ENCODE assay signal across 16 cellular contexts in genomic region chr12:65666876-65667275, GRCh38.
DNase-seq lines count a peak whose midpoint lies in the region; FAIRE-seq and TF ChIP-seq lines count a peak whose summit lies in the region.
"Had no signal": no experiment of that assay in that cellular context is flagged by ENCODE, and none has a peak within 500 bp of the region (broad histone marks: within the 10 kb centered on the region; RNA-seq: fewer than 3 reads in every experiment).

No MANE protein-coding gene starts in this region.

- CTCF ChIA-PET in activated CD4-positive, alpha-beta T cell treated with anti-CD3 and anti-CD28 coated beads, Interleukin-2, amount 10 ng/mL, durations not matched to agents 7 days and 5 days (lab: Charles Lee) = no interaction called here

- H3K27ac ChIP-seq in astrocyte (ENCODE audit: low read depth, low read length) = peak overlapping the region; percentile 30
- peak overlapping the region; percentile 2 for H3K27ac ChIP-seq in neural progenitor cell
- H3K27ac ChIP-seq: parathyroid adenoma, upper lobe of left lung had no signal

- DNase-seq in activated CD4-positive, alpha-beta T cell treated with anti-CD3 and anti-CD28 coated beads, Interleukin-2, amount 10 ng/mL, durations not matched to agents 24 days and 14 days = no peak
- no peak for DNase-seq in activated CD4-positive, alpha-beta T cell treated with anti-CD3 and anti-CD28 coated beads, Interleukin-2, amount 10 ng/mL, durations not matched to agents 7 days and 5 days
- peak; percentile 49 for DNase-seq in LHCN-M2 (ENCODE audit: low read depth)
- DNase-seq in astrocyte (ENCODE audit: low read depth) = peak; percentile 67
- no peak for DNase-seq in neural progenitor cell (ENCODE audit: low spot score)
- DNase-seq in DMS153 (lab: John Stamatoyannopoulos, UW) = no peak
- no peak for DNase-seq in SKM-1 treated with dmso at 0.1 percent for 144 hours (lab: John Stamatoyannopoulos, UW; ENCODE audit: unreplicated experiment)
- DNase-seq in NCI-H2081 (lab: John Stamatoyannopoulos, UW) = no peak
- DNase-seq: COR-L47, NCI-H1436, NCI-H526, RPMI8226, upper lobe of left lung had no signal

- H3F3A ChIP-seq in neural progenitor cell (ENCODE audit: low read depth) = no peaks in the 10 kb centered on the region

- peaks cover 5% of the 10 kb centered on the region for H3K9me3 ChIP-seq in astrocyte (ENCODE audit: insufficient read depth, low read depth, low read length)
- no peaks in the 10 kb centered on the region for H3K9me3 ChIP-seq in neural progenitor cell (ENCODE audit: low read depth)
- H3K9me3 ChIP-seq: upper lobe of left lung had no signal

- no peak overlapping the region for H3K9ac ChIP-seq in astrocyte (ENCODE audit: low read length)
- no peak overlapping the region for H3K9ac ChIP-seq in neural progenitor cell
- H3K9ac ChIP-seq: parathyroid adenoma had no signal

- peak overlapping the region; percentile 10 for H3K4me3 Mint-ChIP-seq in activated CD4-positive, alpha-beta T cell treated with anti-CD3 and anti-CD28 coated beads, Interleukin-2, amount 10 ng/mL, durations not matched to agents 24 days and 14 days
- no peak overlapping the region for H3K4me3 Mint-ChIP-seq in activated CD4-positive, alpha-beta T cell treated with anti-CD3 and anti-CD28 coated beads, Interleukin-2, amount 10 ng/mL, durations not matched to agents 7 days and 5 days
- H3K4me3 Mint-ChIP-seq in astrocyte (ENCODE audit: unreplicated experiment) (no peak overlapping the region), neural progenitor cell (no peak overlapping the region)

- intact Hi-C loops in activated CD4-positive, alpha-beta T cell treated with anti-CD3 and anti-CD28 coated beads, Interleukin-2, amount 10 ng/mL, durations not matched to agents 24 days and 14 days (cut with micrococcal nuclease) = loop anchor here (1.0 to 10.0 kb wide), 2 partner anchors 10 to 638 kb away; partner anchors contain the start of gene HELB

- no peak overlapping the region for H3K4me3 ChIP-seq in astrocyte (ENCODE audit: insufficient read depth, low read depth, low read length)
- no peak overlapping the region for H3K4me3 ChIP-seq in neural progenitor cell
- H3K4me3 ChIP-seq: upper lobe of left lung had no signal

- H4K20me1 ChIP-seq in astrocyte (ENCODE audit: insufficient read depth, low read length) = no peaks in the 10 kb centered on the region
- H4K20me1 ChIP-seq in neural progenitor cell (ENCODE audit: low read depth) = no peaks in the 10 kb centered on the region

- H2AFZ ChIP-seq in astrocyte (ENCODE audit: low read depth, low read length) = peak overlapping the region; percentile 7
- no peak overlapping the region for H2AFZ ChIP-seq in neural progenitor cell (replicated peaks)
- H2AFZ ChIP-seq: parathyroid adenoma had no signal

- no peaks in the 10 kb centered on the region for H3K27me3 Mint-ChIP-seq in activated CD4-positive, alpha-beta T cell treated with anti-CD3 and anti-CD28 coated beads, Interleukin-2, amount 10 ng/mL, durations not matched to agents 24 days and 14 days
- H3K27me3 Mint-ChIP-seq in activated CD4-positive, alpha-beta T cell treated with anti-CD3 and anti-CD28 coated beads, Interleukin-2, amount 10 ng/mL, durations not matched to agents 7 days and 5 days = peaks cover 4% of the 10 kb centered on the region
- H3K27me3 Mint-ChIP-seq in astrocyte (ENCODE audit: low read depth, unreplicated experiment) = no peaks in the 10 kb centered on the region
- peaks cover 3% of the 10 kb centered on the region for H3K27me3 Mint-ChIP-seq in neural progenitor cell (ENCODE audit: insufficient read depth, low read depth)

- TF ChIP-seq CTCF in astrocyte (IDR thresholded peaks at IDR 0.05; ENCODE audit: insufficient read depth, low read depth, low read length) (no peak), neural progenitor cell (IDR thresholded peaks at IDR 0.05) (no peak)

- POLR2A ChIA-PET in activated CD4-positive, alpha-beta T cell treated with anti-CD3 and anti-CD28 coated beads, Interleukin-2, amount 10 ng/mL, durations not matched to agents 7 days and 5 days (lab: Charles Lee) = no interaction called here

- H3K36me3 ChIP-seq in astrocyte (ENCODE audit: insufficient read depth, low read length) (no peaks in the 10 kb centered on the region), neural progenitor cell (no peaks in the 10 kb centered on the region)
- H3K36me3 ChIP-seq: upper lobe of left lung had no signal

- H3K4me1 ChIP-seq in astrocyte (ENCODE audit: insufficient read depth, low read length) (peaks cover 37% of the 10 kb centered on the region), neural progenitor cell (peaks cover 21% of the 10 kb centered on the region)
- H3K4me1 ChIP-seq: parathyroid adenoma, upper lobe of left lung had no signal

- H3K27ac Mint-ChIP-seq in activated CD4-positive, alpha-beta T cell treated with anti-CD3 and anti-CD28 coated beads, Interleukin-2, amount 10 ng/mL, durations not matched to agents 24 days and 14 days = peak overlapping the region; percentile 84
- no peak overlapping the region for H3K27ac Mint-ChIP-seq in activated CD4-positive, alpha-beta T cell treated with anti-CD3 and anti-CD28 coated beads, Interleukin-2, amount 10 ng/mL, durations not matched to agents 7 days and 5 days
- H3K27ac Mint-ChIP-seq in astrocyte (ENCODE audit: unreplicated experiment) (no peak overlapping the region), neural progenitor cell (no peak overlapping the region)

- H3K9me3 Mint-ChIP-seq in activated CD4-positive, alpha-beta T cell treated with anti-CD3 and anti-CD28 coated beads, Interleukin-2, amount 10 ng/mL, durations not matched to agents 24 days and 14 days = peaks cover 11% of the 10 kb centered on the region
- H3K9me3 Mint-ChIP-seq in activated CD4-positive, alpha-beta T cell treated with anti-CD3 and anti-CD28 coated beads, Interleukin-2, amount 10 ng/mL, durations not matched to agents 7 days and 5 days = peaks cover 7% of the 10 kb centered on the region
- peaks cover 15% of the 10 kb centered on the region for H3K9me3 Mint-ChIP-seq in astrocyte (ENCODE audit: unreplicated experiment)
- peaks cover 14% of the 10 kb centered on the region for H3K9me3 Mint-ChIP-seq in neural progenitor cell

- no peak overlapping the region for H3K4me2 ChIP-seq in astrocyte (ENCODE audit: low read length)
- H3K4me2 ChIP-seq in neural progenitor cell = peak overlapping the region; percentile 7

- FAIRE-seq in astrocyte (lab: Jason Lieb, UNC) = no peak
- FAIRE-seq: bronchial epithelial cell, HepG2 had no signal

- peaks cover 7% of the 10 kb centered on the region for H3K4me1 Mint-ChIP-seq in activated CD4-positive, alpha-beta T cell treated with anti-CD3 and anti-CD28 coated beads, Interleukin-2, amount 10 ng/mL, durations not matched to agents 24 days and 14 days
- H3K4me1 Mint-ChIP-seq in activated CD4-positive, alpha-beta T cell treated with anti-CD3 and anti-CD28 coated beads, Interleukin-2, amount 10 ng/mL, durations not matched to agents 7 days and 5 days = peaks cover 2% of the 10 kb centered on the region
- H3K4me1 Mint-ChIP-seq in astrocyte (ENCODE audit: low read depth, unreplicated experiment) = peaks cover 34% of the 10 kb centered on the region
- peaks cover 2% of the 10 kb centered on the region for H3K4me1 Mint-ChIP-seq in neural progenitor cell

- no peaks in the 10 kb centered on the region for H3K27me3 ChIP-seq in astrocyte (ENCODE audit: insufficient read depth, low read length)
- no peaks in the 10 kb centered on the region for H3K27me3 ChIP-seq in neural progenitor cell
- H3K27me3 ChIP-seq: upper lobe of left lung had no signal

- no peaks in the 10 kb centered on the region for H3K36me3 Mint-ChIP-seq in activated CD4-positive, alpha-beta T cell treated with anti-CD3 and anti-CD28 coated beads, Interleukin-2, amount 10 ng/mL, durations not matched to agents 24 days and 14 days (ENCODE audit: low read depth)
- no peaks in the 10 kb centered on the region for H3K36me3 Mint-ChIP-seq in activated CD4-positive, alpha-beta T cell treated with anti-CD3 and anti-CD28 coated beads, Interleukin-2, amount 10 ng/mL, durations not matched to agents 7 days and 5 days (ENCODE audit: low read depth)
- no peaks in the 10 kb centered on the region for H3K36me3 Mint-ChIP-seq in astrocyte (ENCODE audit: low read depth, unreplicated experiment)
- H3K36me3 Mint-ChIP-seq in neural progenitor cell = no peaks in the 10 kb centered on the region

- H3K79me2 ChIP-seq in astrocyte (ENCODE audit: insufficient read depth, low read length) (no peaks in the 10 kb centered on the region), neural progenitor cell (ENCODE audit: low read depth) (no peaks in the 10 kb centered on the region)
- H3K79me2 ChIP-seq: parathyroid adenoma had no signal

Comparison
In these comparisons a context has a peak if more than half of its experiments do, and no peak if none do; other contexts are left out.
1. DNase-seq: peak in LHCN-M2 (single experiment) and astrocyte (single experiment); none in activated CD4-positive, alpha-beta T cell treated with anti-CD3 and anti-CD28 coated beads, Interleukin-2, amount 10 ng/mL, durations not matched to agents 24 days and 14 days (single experiment), activated CD4-positive, alpha-beta T cell treated with anti-CD3 and anti-CD28 coated beads, Interleukin-2, amount 10 ng/mL, durations not matched to agents 7 days and 5 days (single experiment), neural progenitor cell (single experiment), DMS153 (single experiment), SKM-1 treated with dmso at 0.1 percent for 144 hours (single experiment) and NCI-H2081 (0 of 2).